In the genomic region with DNA sequence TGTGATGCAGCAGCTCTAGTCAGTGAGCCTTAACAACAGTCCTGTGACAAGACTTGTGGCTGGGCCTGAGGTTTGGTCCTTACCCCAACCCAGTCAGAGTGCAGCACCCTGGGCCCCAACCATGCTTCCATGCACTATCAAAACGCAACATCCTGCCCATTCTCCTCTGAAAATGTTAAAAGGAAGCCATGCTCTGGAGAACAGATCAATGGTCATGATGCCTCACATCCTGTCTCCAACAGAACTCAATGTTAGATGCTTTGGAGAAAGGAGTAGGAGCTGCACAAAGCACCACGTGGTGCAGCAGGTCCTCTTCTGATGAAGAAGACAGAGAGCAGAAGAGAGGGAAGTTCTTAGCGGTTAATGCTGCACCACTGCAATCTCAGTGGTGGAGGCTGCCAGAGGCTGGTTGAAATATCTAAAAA, we compare ENCODE assay signal across 9 cellular contexts. TPM values are rescaled to one million over a fixed set of nuclear protein-coding genes. Genes with fewer than 3 reads are reported as not detected.
DNase-seq lines count a peak whose midpoint lies in the region; ATAC-seq and TF ChIP-seq lines count a peak whose summit lies in the region.
"Had no signal": no experiment of that assay in that cellular context is flagged by ENCODE, and none has a peak within 500 bp of the region (broad histone marks: within the 10 kb centered on the region; RNA-seq: fewer than 3 reads in every experiment).

No MANE protein-coding gene starts in this region.

- POLR2A ChIA-PET in activated CD4-positive, alpha-beta T cell treated with anti-CD3 and anti-CD28 coated beads for 36 hours (lab: Charles Lee), result no interaction called here
- POLR2A ChIA-PET in GM10248 (lab: Yijun Ruan, JAX), result no interaction called here

- no peak overlapping the region for H3K4me3 Mint-ChIP-seq in activated CD4-positive, alpha-beta T cell treated with anti-CD3 and anti-CD28 coated beads for 36 hours
- H3K4me3 Mint-ChIP-seq in osteocyte (ENCODE audit: unreplicated experiment), result no peak overlapping the region

- peak; percentile 77 for ATAC-seq in activated CD4-positive, alpha-beta T cell treated with anti-CD3 and anti-CD28 coated beads for 36 hours
- peak; percentile 19 for ATAC-seq in HG02678 (IDR thresholded peaks at IDR 0.05; ENCODE audit: unreplicated experiment)

- peaks cover 48% of the 10 kb centered on the region for H3K4me1 Mint-ChIP-seq in activated CD4-positive, alpha-beta T cell treated with anti-CD3 and anti-CD28 coated beads for 36 hours
- peaks cover 90% of the 10 kb centered on the region for H3K4me1 Mint-ChIP-seq in osteocyte (ENCODE audit: unreplicated experiment)

- TF ChIP-seq CTCF in osteocyte (IDR thresholded peaks at IDR 0.05), result no peak
- no peak for TF ChIP-seq CTCF in GM10248 (IDR thresholded peaks at IDR 0.05; ENCODE audit: control extremely low read depth, extremely low read depth, low read depth, missing control alignments)

- intact Hi-C loops in activated CD4-positive, alpha-beta T cell treated with anti-CD3 and anti-CD28 coated beads for 36 hours (cut with DNase I, micrococcal nuclease), result no loop called here

- H3K9me3 Mint-ChIP-seq in activated CD4-positive, alpha-beta T cell treated with anti-CD3 and anti-CD28 coated beads for 36 hours (ENCODE audit: low read depth), result no peaks in the 10 kb centered on the region
- no peaks in the 10 kb centered on the region for H3K9me3 Mint-ChIP-seq in osteocyte (ENCODE audit: unreplicated experiment)

- CTCF ChIA-PET in activated CD4-positive, alpha-beta T cell treated with anti-CD3 and anti-CD28 coated beads for 36 hours (lab: Charles Lee), result interaction anchor here (1.2 kb wide), 1 partner anchor 128 kb away, joined by 4 read pairs; no protein-coding TSS in a partner anchor
- CTCF ChIA-PET in GM10248 (lab: Yijun Ruan, JAX), result interaction anchor here (1.4 to 3.9 kb wide), 4 partner anchors 11 to 118 kb away, joined by 3 to 20 read pairs (median 16); no protein-coding TSS in a partner anchor

- DNase-seq in activated CD4-positive, alpha-beta T cell treated with anti-CD3 and anti-CD28 coated beads for 36 hours, result peak; percentile 73
- no peak for DNase-seq in activated CD4-positive, alpha-beta T cell treated with anti-CD3 and anti-CD28 coated beads for 4 hours
- DNase-seq in UCSD-AML1 (lab: John Stamatoyannopoulos, UW; ENCODE audit: unreplicated experiment) (peak; percentile 46), osteocyte (ENCODE audit: extremely low spot score, unreplicated experiment) (no peak), GM10248 (ENCODE audit: extremely low spot score) (no peak), NCI-H345 treated with DMSO at 0.1 percent for 48 hours (lab: John Stamatoyannopoulos, UW; ENCODE audit: unreplicated experiment) (no peak), NCI-H2107 treated with DMSO at 0.1 percent for 48 hours (lab: John Stamatoyannopoulos, UW; ENCODE audit: unreplicated experiment) (no peak)
- DNase-seq: 8988T had no signal

- H3K27me3 Mint-ChIP-seq in activated CD4-positive, alpha-beta T cell treated with anti-CD3 and anti-CD28 coated beads for 36 hours, result no peaks in the 10 kb centered on the region
- H3K27me3 Mint-ChIP-seq in osteocyte (ENCODE audit: unreplicated experiment), result no peaks in the 10 kb centered on the region

- H3K36me3 Mint-ChIP-seq in activated CD4-positive, alpha-beta T cell treated with anti-CD3 and anti-CD28 coated beads for 36 hours (ENCODE audit: low read depth), result peaks cover 4% of the 10 kb centered on the region
- H3K36me3 Mint-ChIP-seq in osteocyte (ENCODE audit: unreplicated experiment), result peaks cover 54% of the 10 kb centered on the region

- H3K27ac Mint-ChIP-seq in activated CD4-positive, alpha-beta T cell treated with anti-CD3 and anti-CD28 coated beads for 36 hours, result no peak overlapping the region
- H3K27ac Mint-ChIP-seq in osteocyte (ENCODE audit: unreplicated experiment), result peak overlapping the region; percentile 69

RNA-seq across cellular contexts. Expression of a gene that starts 41.9 kb away (rescaled TPM):
- total RNA-seq in activated CD4-positive, alpha-beta T cell treated with anti-CD3 and anti-CD28 coated beads for 36 hours, result 1 to 10 TPM; 3.5 to 3.6 TPM
- total RNA-seq in osteocyte, result 320 and 339 TPM in 2 replicates

Comparison
In these comparisons a context has a peak if more than half of its experiments do, and no peak if none do; other contexts are left out.
1. DNase-seq: peak in activated CD4-positive, alpha-beta T cell treated with anti-CD3 and anti-CD28 coated beads for 36 hours (single experiment) and UCSD-AML1 (single experiment); none in activated CD4-positive, alpha-beta T cell treated with anti-CD3 and anti-CD28 coated beads for 4 hours (0 of 2), osteocyte (single experiment), GM10248 (single experiment), NCI-H345 treated with DMSO at 0.1 percent for 48 hours (single experiment) and NCI-H2107 treated with DMSO at 0.1 percent for 48 hours (single experiment).
2. RNA of a gene that starts 41.9 kb away (total RNA-seq): 320 to 339 TPM in osteocyte; 3.5 to 3.6 TPM in activated CD4-positive, alpha-beta T cell treated with anti-CD3 and anti-CD28 coated beads for 36 hours; every median in the first group is over 10 times any median in the second.